In genomic region chr10:62015994-62016393, GRCh38 we compare ENCODE assay signal across 15 cellular contexts.
A peak's percentile ranks its signal among the peaks of the same experiment; 100 is the strongest.
DNase-seq lines count a peak whose midpoint lies in the region; ATAC-seq and TF ChIP-seq lines count a peak whose summit lies in the region.
"Had no signal": no experiment of that assay in that cellular context is flagged by ENCODE, and none has a peak within 500 bp of the region (broad histone marks: within the 10 kb centered on the region; RNA-seq: fewer than 3 reads in every experiment).

No MANE protein-coding gene starts in this region.

- H3K27ac ChIP-seq in endodermal cell (ENCODE audit: low read depth, low read length) = peak overlapping the region; percentile 77
- no peak overlapping the region for H3K27ac ChIP-seq in trophoblast cell (ENCODE audit: low read depth, low read length)
- H3K27ac ChIP-seq in CD4-positive, alpha-beta T cell (ENCODE audit: low read depth, low read length) = no peak overlapping the region

- intact Hi-C loops in Caco-2 (cut with micrococcal nuclease; ENCODE audit: unreplicated experiment) = loop anchor here (2.0 kb wide), 1 partner anchor 179 kb away; no protein-coding TSS in a partner anchor
- intact Hi-C loops in CD4-positive, alpha-beta T cell (cut with DNase I, micrococcal nuclease) = loop anchor here in 1 of 2 experiments (2.0 kb wide), 1 partner anchor 23 kb away; no protein-coding TSS in a partner anchor

- H3K79me2 ChIP-seq in trophoblast cell (ENCODE audit: control insufficient read depth, insufficient read depth, low read length, poor library complexity) = no peaks in the 10 kb centered on the region

- H3K27ac Mint-ChIP-seq in Caco-2 (ENCODE audit: unreplicated experiment) = peak overlapping the region; percentile 26
- no peak overlapping the region for H3K27ac Mint-ChIP-seq in endodermal cell
- no peak overlapping the region for H3K27ac Mint-ChIP-seq in CD4-positive, alpha-beta T cell

- no peak overlapping the region for H4K8ac ChIP-seq in trophoblast cell (ENCODE audit: low read depth, low read length)

- H3K4me3 Mint-ChIP-seq in Caco-2 (ENCODE audit: unreplicated experiment) (no peak overlapping the region), endodermal cell (no peak overlapping the region)
- H3K4me3 Mint-ChIP-seq in CD4-positive, alpha-beta T cell = no peak overlapping the region
- H3K4me3 Mint-ChIP-seq: activated CD4-positive, alpha-beta T cell treated with anti-CD3 and anti-CD28 coated beads, Interleukin-2, amount 10 ng/mL, durations not matched to agents 7 days and 5 days; central memory CD8-positive, alpha-beta T cell had no signal

- no peak overlapping the region for H3K9ac ChIP-seq in endodermal cell (ENCODE audit: extremely low read depth, low read length, poor library complexity, severe bottlenecking)
- H3K9ac ChIP-seq in trophoblast cell (ENCODE audit: low read length) = no peak overlapping the region

- no peak overlapping the region for H3K23ac ChIP-seq in trophoblast cell (ENCODE audit: low read length)

- H2BK12ac ChIP-seq in trophoblast cell (ENCODE audit: low read length) = no peak overlapping the region

- no peak overlapping the region for H3K4me2 ChIP-seq in trophoblast cell (ENCODE audit: low read length)

- H3K4ac ChIP-seq in trophoblast cell (ENCODE audit: low read depth, low read length) = no peak overlapping the region

- H3K79me1 ChIP-seq in trophoblast cell (ENCODE audit: low read length) = peaks cover 5% of the 10 kb centered on the region

- H3K4me3 ChIP-seq in Caco-2 (ENCODE audit: low read depth, low read length) (no peak overlapping the region), endodermal cell (ENCODE audit: low read length) (no peak overlapping the region), trophoblast cell (ENCODE audit: low read depth, low read length) (no peak overlapping the region)

- H3K27me3 Mint-ChIP-seq in Caco-2 (ENCODE audit: insufficient read depth, unreplicated experiment) (no peaks in the 10 kb centered on the region), endodermal cell (ENCODE audit: insufficient read depth) (no peaks in the 10 kb centered on the region)
- H3K27me3 Mint-ChIP-seq in CD4-positive, alpha-beta T cell = no peaks in the 10 kb centered on the region
- H3K27me3 Mint-ChIP-seq: activated CD4-positive, alpha-beta T cell treated with anti-CD3 and anti-CD28 coated beads, Interleukin-2, amount 10 ng/mL, durations not matched to agents 7 days and 5 days; central memory CD8-positive, alpha-beta T cell had no signal

- CTCF ChIA-PET in Caco-2 (lab: Charles Lee) = no interaction called here
- CTCF ChIA-PET in CD4-positive, alpha-beta T cell (lab: Charles Lee) = interaction anchor here (1.1 kb wide), 1 partner anchor 22 kb away, joined by 3 read pairs; no protein-coding TSS in a partner anchor

- no peaks in the 10 kb centered on the region for H3K27me3 ChIP-seq in Caco-2 (replicated peaks; ENCODE audit: control insufficient read depth, insufficient read depth, low read length)
- H3K27me3 ChIP-seq in endodermal cell (ENCODE audit: control insufficient read depth, insufficient read depth, low read length, poor library complexity, severe bottlenecking) = no peaks in the 10 kb centered on the region
- H3K27me3 ChIP-seq in trophoblast cell (ENCODE audit: insufficient read depth, low read length) = no peaks in the 10 kb centered on the region
- H3K27me3 ChIP-seq in CD4-positive, alpha-beta T cell (ENCODE audit: control insufficient read depth, insufficient read depth, low read length) = no peaks in the 10 kb centered on the region

- no peak overlapping the region for H2BK120ac ChIP-seq in trophoblast cell (ENCODE audit: insufficient read depth, low read length, poor library complexity)

- no peak for TF ChIP-seq CTCF in Caco-2 (IDR thresholded peaks at IDR 0.05; ENCODE audit: insufficient read depth in 1 of 2, low read depth in 1 of 2, low read length in 1 of 2, severe bottlenecking in 1 of 2, unreplicated experiment in 1 of 2)
- peak; percentile 15 for TF ChIP-seq CTCF in endodermal cell (conservative IDR thresholded peaks at IDR 0.05)
- no peak for TF ChIP-seq CTCF in CD4-positive, alpha-beta T cell (IDR thresholded peaks at IDR 0.05)

- H2AK5ac ChIP-seq in trophoblast cell (ENCODE audit: low read length) = no peak overlapping the region

- H2AFZ ChIP-seq in trophoblast cell (ENCODE audit: insufficient read depth, low read length, poor library complexity) = no peak overlapping the region

- no TSS peak for BruUV-seq in Caco-2 (replicated peaks; lab: Mats Ljungman, UMichigan)

- H3K36me3 ChIP-seq in Caco-2 (ENCODE audit: control insufficient read depth, insufficient read depth, low read length) (peaks cover 6% of the 10 kb centered on the region; the same call in 1 of the 2 replicates), endodermal cell (ENCODE audit: control insufficient read depth, insufficient read depth, low read length) (no peaks in the 10 kb centered on the region), trophoblast cell (ENCODE audit: control insufficient read depth in 1 of 2, insufficient read depth in 2 of 2, low read length in 2 of 2) (no peaks in the 10 kb centered on the region)

- no peak overlapping the region for H2BK5ac ChIP-seq in trophoblast cell (ENCODE audit: low read depth, low read length, poor library complexity)

- ATAC-seq in left lobe of liver (no peak), GM21528 (IDR thresholded peaks at IDR 0.05; ENCODE audit: low FRiP score, unreplicated experiment) (no peak)
- ATAC-seq in CD4-positive, alpha-beta T cell (ENCODE audit: poor library complexity) = no peak

- H3K14ac ChIP-seq in trophoblast cell (ENCODE audit: low read length) = no peak overlapping the region

- H3K4me1 ChIP-seq in Caco-2 = peaks cover 69% of the 10 kb centered on the region
- H3K4me1 ChIP-seq in endodermal cell (ENCODE audit: control insufficient read depth, insufficient read depth, low read length) = peaks cover 15% of the 10 kb centered on the region
- peaks cover 6 to 8% of the 10 kb centered on the region in 2 experiments for H3K4me1 ChIP-seq in trophoblast cell (ENCODE audit: control insufficient read depth in 1 of 2, insufficient read depth in 2 of 2, low read length in 2 of 2)

- POLR2A ChIA-PET in Caco-2 (lab: Charles Lee) = interaction anchor here (0.6 kb wide), 1 partner anchor 27 kb away, joined by 6 read pairs; no protein-coding TSS in a partner anchor
- POLR2A ChIA-PET in CD4-positive, alpha-beta T cell (lab: Charles Lee) = no interaction called here

- no peak overlapping the region for H3K18ac ChIP-seq in trophoblast cell (ENCODE audit: low read length)

- H3K9me3 ChIP-seq in Caco-2 = no peaks in the 10 kb centered on the region
- H3K9me3 ChIP-seq in endodermal cell (ENCODE audit: control insufficient read depth, low read length) = no peaks in the 10 kb centered on the region
- H3K9me3 ChIP-seq in trophoblast cell (ENCODE audit: insufficient read depth, low read depth, low read length) = no peaks in the 10 kb centered on the region
- no peaks in the 10 kb centered on the region for H3K9me3 ChIP-seq in CD4-positive, alpha-beta T cell (ENCODE audit: control insufficient read depth, low read length)

- H4K12ac ChIP-seq in trophoblast cell (ENCODE audit: low read depth, low read length) = no peak overlapping the region

- no peaks in the 10 kb centered on the region for H3K9me3 Mint-ChIP-seq in Caco-2 (ENCODE audit: unreplicated experiment)
- H3K9me3 Mint-ChIP-seq in endodermal cell = no peaks in the 10 kb centered on the region
- no peaks in the 10 kb centered on the region for H3K9me3 Mint-ChIP-seq in CD4-positive, alpha-beta T cell
- H3K9me3 Mint-ChIP-seq: central memory CD8-positive, alpha-beta T cell had no signal

- H3K4me1 Mint-ChIP-seq in Caco-2 (ENCODE audit: low read depth, unreplicated experiment) (peaks cover 69% of the 10 kb centered on the region), endodermal cell (peaks cover 27% of the 10 kb centered on the region)
- H3K4me1 Mint-ChIP-seq in CD4-positive, alpha-beta T cell (ENCODE audit: low read depth) = peaks cover 54% of the 10 kb centered on the region

- H4K91ac ChIP-seq in trophoblast cell (ENCODE audit: low read depth, low read length) = no peak overlapping the region

- WGBS in endodermal cell (ENCODE audit: insufficient coverage in 1 of 2, insufficient read length in 1 of 2), 2 experiments = 92 to 94% methylated on average over 6 of the region's 6 CpGs
- no CpG with 5 or more reads among the region's 6 CpGs for WGBS in trophoblast cell (ENCODE audit: extremely low coverage, insufficient coverage, insufficient read length)

- H3K36me3 Mint-ChIP-seq in Caco-2 (ENCODE audit: insufficient read depth, unreplicated experiment) (peaks cover 96% of the 10 kb centered on the region), endodermal cell (ENCODE audit: low read depth) (no peaks in the 10 kb centered on the region)
- peaks cover 37% of the 10 kb centered on the region for H3K36me3 Mint-ChIP-seq in CD4-positive, alpha-beta T cell (ENCODE audit: low read depth)

- DNase-seq in Caco-2 (no peak), NAMALWA (ENCODE audit: low spot score) (peak; percentile 73), endodermal cell (no peak), trophoblast cell (peak; percentile 92 to 93), left lobe of liver (ENCODE audit: low spot score) (no peak)
- no peak for DNase-seq in CD4-positive, alpha-beta T cell
- DNase-seq in stimulated activated CD8-positive, alpha-beta memory T cell treated with anti-CD3 and anti-CD28 coated beads, Interleukin-4, amount 100 ng/mL, for 48 hours = no peak
- DNase-seq: activated CD4-positive, alpha-beta T cell treated with anti-CD3 and anti-CD28 coated beads, Interleukin-2, amount 10 ng/mL, durations not matched to agents 7 days and 5 days; activated naive CD4-positive, alpha-beta T cell; COR-L47; KG1; NCI-H1930; retina had no signal

Comparison
In these comparisons a context has a peak if more than half of its experiments do, and no peak if none do; other contexts are left out.
1. DNase-seq: peak in NAMALWA (single experiment) and trophoblast cell (2 of 2); none in Caco-2 (0 of 2), endodermal cell (single experiment), left lobe of liver (single experiment), CD4-positive, alpha-beta T cell (0 of 10) and stimulated activated CD8-positive, alpha-beta memory T cell treated with anti-CD3 and anti-CD28 coated beads, Interleukin-4, amount 100 ng/mL, for 48 hours (single experiment).